9 cellular contexts compared by ENCODE assay signal in the genomic region with DNA sequence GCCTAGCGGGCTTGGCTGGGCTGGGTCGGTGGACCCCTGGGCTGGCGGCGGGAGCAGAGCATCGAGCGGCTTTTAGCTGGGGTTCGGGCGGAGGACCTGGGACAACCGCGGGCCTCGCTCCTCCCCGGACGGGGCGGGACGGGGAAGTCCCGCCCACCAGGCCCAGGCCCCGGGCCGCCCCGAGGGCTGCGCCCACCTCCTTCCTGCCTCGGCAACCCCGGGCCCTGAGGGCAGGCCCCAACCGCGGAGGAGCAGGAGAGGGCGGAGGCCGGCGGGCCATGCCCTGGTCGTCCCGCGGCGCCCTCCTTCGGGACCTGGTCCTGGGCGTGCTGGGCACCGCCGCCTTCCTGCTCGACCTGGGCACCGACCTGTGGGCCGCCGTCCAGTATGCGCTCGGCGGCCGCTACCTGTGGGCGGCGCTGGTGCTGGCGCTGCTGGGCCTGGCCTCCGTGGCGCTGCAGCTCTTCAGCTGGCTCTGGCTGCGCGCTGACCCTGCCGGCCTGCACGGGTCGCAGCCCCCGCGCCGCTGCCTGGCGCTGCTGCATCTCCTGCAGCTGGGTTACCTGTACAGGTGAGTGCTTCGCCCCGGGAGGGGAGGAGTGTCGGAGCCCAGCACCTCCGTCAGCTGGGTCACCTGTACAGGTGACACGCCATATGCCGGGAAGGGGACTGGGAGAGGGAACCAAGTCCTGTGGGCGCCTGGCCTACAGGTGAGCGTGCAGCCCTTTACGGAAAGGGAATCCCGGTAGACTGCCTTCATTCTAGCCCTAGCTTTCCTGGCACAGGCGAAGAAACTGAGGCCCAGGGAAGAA. TPM values are rescaled to one million over a fixed set of nuclear protein-coding genes. Genes with fewer than 3 reads are reported as not detected.
DNase-seq lines count a peak whose midpoint lies in the region; ATAC-seq, FAIRE-seq and TF ChIP-seq lines count a peak whose summit lies in the region.
"Had no signal": no experiment of that assay in that cellular context is flagged by ENCODE, and none has a peak within 500 bp of the region (broad histone marks: within the 10 kb centered on the region; RNA-seq: fewer than 3 reads in every experiment).

A gene with protein sequence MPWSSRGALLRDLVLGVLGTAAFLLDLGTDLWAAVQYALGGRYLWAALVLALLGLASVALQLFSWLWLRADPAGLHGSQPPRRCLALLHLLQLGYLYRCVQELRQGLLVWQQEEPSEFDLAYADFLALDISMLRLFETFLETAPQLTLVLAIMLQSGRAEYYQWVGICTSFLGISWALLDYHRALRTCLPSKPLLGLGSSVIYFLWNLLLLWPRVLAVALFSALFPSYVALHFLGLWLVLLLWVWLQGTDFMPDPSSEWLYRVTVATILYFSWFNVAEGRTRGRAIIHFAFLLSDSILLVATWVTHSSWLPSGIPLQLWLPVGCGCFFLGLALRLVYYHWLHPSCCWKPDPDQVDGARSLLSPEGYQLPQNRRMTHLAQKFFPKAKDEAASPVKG (plus strand): TSS at position 182 of the 812 bp plus-strand sequence. CDS start 97 bp downstream, at position 279.

- peaks cover 20% of the 10 kb centered on the region for H3K36me3 ChIP-seq in BLaER1
- H3K36me3 ChIP-seq in pancreas = peaks cover 0 to 7% (median 0%) of the 10 kb centered on the region in 3 donors
- peaks cover 10 to 21% (median 15%) of the 10 kb centered on the region in 3 donors for H3K36me3 ChIP-seq in tibial artery

- H3K4me3 ChIP-seq in BLaER1 (peak within 1 kb of the TSS; percentile 78), pancreas (peak within 1 kb of the TSS; percentile 57 to 87 (median 66)), tibial artery (peak within 1 kb of the TSS; percentile 72 to 90)

- peak within 1 kb of the TSS; percentile 85 for H3K9ac ChIP-seq in BLaER1

- no peaks in the 10 kb centered on the region for H3K9me3 ChIP-seq in BLaER1
- no peaks in the 10 kb centered on the region for H3K9me3 ChIP-seq in pancreas
- no peaks in the 10 kb centered on the region for H3K9me3 ChIP-seq in tibial artery

- ATAC-seq in GM19324 (IDR thresholded peaks at IDR 0.05; ENCODE audit: low FRiP score, unreplicated experiment) (peak; percentile 83), HG03565 (IDR thresholded peaks at IDR 0.05; ENCODE audit: unreplicated experiment) (peak; percentile 56), pancreas (peak; percentile 89 to 95 (median 92))

- intact Hi-C loops in pancreas (cut with DNase I) = no loop called here
- intact Hi-C loops in tibial artery (cut with DNase I; ENCODE audit: low total_unique reads) = no loop called here

- DNase-seq in RWPE1 (ENCODE audit: low spot score) = peak; percentile 87
- peak; percentile 86 for DNase-seq in activated naive CD4-positive, alpha-beta T cell treated with anti-CD3 and anti-CD28 coated beads, Interleukin-2, amount 50 U/mL, for 16 hours
- no peak for DNase-seq in glomerular endothelial cell (ENCODE audit: extremely low read depth, low read depth, low spot score)
- peak; percentile 80 to 94 (median 86) for DNase-seq in pancreas
- DNase-seq in tibial artery = peak; percentile 69 to 90

- FAIRE-seq in pancreas (lab: Jason Lieb, UNC) = no peak
- FAIRE-seq: colon had no signal

- peak; percentile 62 for TF ChIP-seq CTCF in RWPE1 (conservative IDR thresholded peaks at IDR 0.05; ENCODE audit: low read depth)
- peak; percentile 18 to 40 (median 34) for TF ChIP-seq CTCF in pancreas (IDR thresholded peaks at IDR 0.05)
- TF ChIP-seq CTCF in tibial artery (IDR thresholded peaks at IDR 0.05) = peak; percentile 17 to 29

- POLR2A ChIA-PET in RWPE1 (lab: Yijun Ruan, JAX; ENCODE audit: low non-redundant PET) = interaction anchor here (0.6 to 1.3 kb wide), 3 partner anchors 90 to 688 kb away, joined by 3 to 5 read pairs (median 4); a partner anchor contains a TSS

- H3K27me3 ChIP-seq in BLaER1 (no peaks in the 10 kb centered on the region), pancreas (no peaks in the 10 kb centered on the region), tibial artery (no peaks in the 10 kb centered on the region)

- peaks cover 22% of the 10 kb centered on the region; the same call in 1 of the 2 replicates for H4K20me1 ChIP-seq in BLaER1

- CTCF ChIA-PET in RWPE1 (lab: Yijun Ruan, JAX) = interaction anchor here (0.5 to 1.4 kb wide), 2 partner anchors 14 to 102 kb away, joined by 3 to 5 read pairs; no protein-coding TSS in a partner anchor

- peak within 1 kb of the TSS; percentile 100 for H3K4me2 ChIP-seq in BLaER1

- H3K27ac ChIP-seq in BLaER1 = peak within 1 kb of the TSS; percentile 84
- peak within 1 kb of the TSS; percentile 90 for H3K27ac ChIP-seq in RWPE1
- peak within 1 kb of the TSS; percentile 79 to 88 (median 86) for H3K27ac ChIP-seq in pancreas
- H3K27ac ChIP-seq in tibial artery = peak within 1 kb of the TSS; percentile 92 to 93

- 1 to 2% methylated on average over 61 to 68 of the region's 68 CpGs for WGBS in pancreas, 2 donors

- peaks cover 33% of the 10 kb centered on the region for H3K4me1 ChIP-seq in BLaER1
- peaks cover 0 to 6% (median 4%) of the 10 kb centered on the region in 3 donors for H3K4me1 ChIP-seq in pancreas
- peaks cover 0 to 31% (median 22%) of the 10 kb centered on the region in 4 donors for H3K4me1 ChIP-seq in tibial artery

RNA-seq across cellular contexts. Expression of the gene that starts here (rescaled TPM):
- total RNA-seq in glomerular endothelial cell (11.1 and 14.5 TPM in 2 replicates), pancreas (1 to 10 TPM; 4.5 to 8.9 (median 6.6) TPM)
- 1 to 10 TPM; 9.3 to 9.5 TPM for polyA plus RNA-seq in pancreas
